In the genomic region with DNA sequence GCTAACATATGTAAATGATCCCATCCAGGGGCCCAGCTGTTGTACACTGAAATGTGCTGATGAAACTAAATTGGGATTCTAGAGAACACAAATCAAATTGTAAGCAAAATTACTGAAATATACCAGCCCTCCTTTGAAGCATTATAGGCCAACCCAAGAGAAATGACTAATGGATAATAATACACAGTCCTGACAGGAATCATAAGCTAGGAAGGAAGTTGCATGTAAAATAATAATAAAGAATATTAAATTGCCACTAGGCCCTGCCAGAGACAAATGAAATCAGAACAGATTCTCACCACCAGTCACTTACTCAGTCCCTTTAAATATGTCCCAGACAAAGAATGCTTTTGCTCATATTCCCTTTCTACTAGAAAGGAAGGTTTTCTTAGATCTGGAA, we compare ENCODE assay signal across 21 cellular contexts. TPM values are rescaled to one million over a fixed set of nuclear protein-coding genes. Genes with fewer than 3 reads are reported as not detected.
A peak's percentile ranks its signal among the peaks of the same experiment; 100 is the strongest.
DNase-seq lines count a peak whose midpoint lies in the region; ATAC-seq, FAIRE-seq and TF ChIP-seq lines count a peak whose summit lies in the region.
"Had no signal": no experiment of that assay in that cellular context is flagged by ENCODE, and none has a peak within 500 bp of the region (broad histone marks: within the 10 kb centered on the region; RNA-seq: fewer than 3 reads in every experiment).

No MANE protein-coding gene starts in this region.

- TF ChIP-seq POLR2A in HepG2 (IDR thresholded peaks at IDR 0.05; ENCODE audit: insufficient read depth in 1 of 2, low read depth in 2 of 2, low read length in 2 of 2) (no peak), right lobe of liver (IDR thresholded peaks at IDR 0.05) (no peak)

- no peaks in the 10 kb centered on the region for H3K27me3 ChIP-seq in HepG2 (ENCODE audit: control insufficient read depth in 1 of 2, insufficient read depth in 2 of 2, low read length in 2 of 2)
- no peaks in the 10 kb centered on the region for H3K27me3 ChIP-seq in right lobe of liver

- CTCF ChIA-PET in HepG2 (lab: Yijun Ruan, JAX; ENCODE audit: low intra/inter-chr PET ratio, low total read pairs): no interaction called here

- DNase-seq in HepG2 (ENCODE audit: low spot score): no peak
- DNase-seq in right lobe of liver: no peak
- DNase-seq in SK-N-DZ (ENCODE audit: low spot score): peak; percentile 44
- peak; percentile 71 to 76 for DNase-seq in lung microvascular endothelial cell (ENCODE audit: low read depth in 2 of 2)
- no peak for DNase-seq in sciatic nerve (ENCODE audit: low spot score)
- no peak for DNase-seq in DMS53 (lab: John Stamatoyannopoulos, UW)
- DNase-seq in DMS53 treated with DMSO at 0.1 percent for 48 hours (lab: John Stamatoyannopoulos, UW; ENCODE audit: unreplicated experiment): no peak
- DNase-seq: Caco-2; CD4-positive, alpha-beta T cell; GOT3; NCI-H1105; NCI-H187; NCI-H2107; NCI-H748 treated with DMSO at 0.1 percent for 48 hours; OCI-M1; SHP77 had no signal

- intact Hi-C loops in HepG2 (cut with micrococcal nuclease; ENCODE audit: unreplicated experiment): no loop called here
- intact Hi-C loops in right lobe of liver (cut with DNase I): no loop called here
- intact Hi-C loops in sciatic nerve (cut with DNase I): no loop called here

- POLR2A ChIA-PET in HepG2 (lab: Yijun Ruan, JAX): no interaction called here

- no peak overlapping the region for H3K9ac ChIP-seq in HepG2 (ENCODE audit: insufficient read depth, low read depth, low read length)

- H3K4me3 ChIP-seq in HepG2 (replicated peaks in 1 of 3; ENCODE audit: insufficient read depth in 1 of 3, low read depth in 2 of 3, low read length in 3 of 3): no peak overlapping the region
- no peak overlapping the region for H3K4me3 ChIP-seq in right lobe of liver
- H3K4me3 ChIP-seq: K562 had no signal

- no peak for TF ChIP-seq EP300 in HepG2 (IDR thresholded peaks at IDR 0.05; ENCODE audit: low read depth in 2 of 2, low read length in 2 of 2)
- no peak for TF ChIP-seq EP300 in HepG2 (CRISPR knock-in tag; IDR thresholded peaks at IDR 0.05; ENCODE audit: borderline replicate concordance)

- TF ChIP-seq CTCF in HepG2 (CRISPR knock-in tag; IDR thresholded peaks at IDR 0.05) (no peak), right lobe of liver (IDR thresholded peaks at IDR 0.05) (no peak)

- no peak for FAIRE-seq in HepG2 (lab: Jason Lieb, UNC)
- FAIRE-seq: A204.1, GM12892, GM18507, K562 had no signal

- no peaks in the 10 kb centered on the region for H3K79me2 ChIP-seq in HepG2 (ENCODE audit: insufficient read depth, low read length)

- TF ChIP-seq RAD21 in HepG2 (CRISPR knock-in tag; IDR thresholded peaks at IDR 0.05): no peak

- in situ Hi-C loops in HepG2 (cut with HindIII; ENCODE audit: extremely low pct_ligation_motif_present, low pct_unique_long_range_greater_than_20kb): no loop called here

- no peaks in the 10 kb centered on the region for H4K20me1 ChIP-seq in HepG2 (ENCODE audit: insufficient read depth, low read length)

- H3K27ac ChIP-seq in HepG2 (ENCODE audit: extremely low read length, insufficient read depth, low read length): no peak overlapping the region
- no peak overlapping the region for H3K27ac ChIP-seq in right lobe of liver

- no peaks in the 10 kb centered on the region for H3K36me3 ChIP-seq in HepG2 (replicated peaks in 1 of 2; ENCODE audit: control insufficient read depth in 1 of 2, insufficient read depth in 2 of 2, low read length in 2 of 2)
- H3K36me3 ChIP-seq in right lobe of liver: no peaks in the 10 kb centered on the region

- H3K4me2 ChIP-seq in HepG2 (ENCODE audit: low read depth, low read length): no peak overlapping the region

- H3K4me1 ChIP-seq in HepG2 (ENCODE audit: insufficient read depth, low read length): no peaks in the 10 kb centered on the region
- no peaks in the 10 kb centered on the region for H3K4me1 ChIP-seq in right lobe of liver
- H3K4me1 ChIP-seq: Caco-2 had no signal

- BruUV-seq in HepG2 (replicated peaks; lab: Mats Ljungman, UMichigan): no TSS peak

- H3K9me3 ChIP-seq in HepG2 (ENCODE audit: low read length) (no peaks in the 10 kb centered on the region), right lobe of liver (no peaks in the 10 kb centered on the region)
- H3K9me3 ChIP-seq: Caco-2 had no signal

- H2AFZ ChIP-seq in HepG2 (ENCODE audit: low read length): no peak overlapping the region

- ATAC-seq in HepG2 (no peak), right lobe of liver (no peak), sciatic nerve (no peak)
- ATAC-seq: HCT116, K562 had no signal

TF ChIP-seq in HepG2, 621 proteins besides CTCF, POLR2A, EP300 and RAD21:
- no peak for TF ChIP-seq KLF6 (CRISPR knock-in tag; IDR thresholded peaks at IDR 0.05)
- no peak for TF ChIP-seq LCORL (IDR thresholded peaks at IDR 0.05)
- no peak for TF ChIP-seq LCORL (CRISPR knock-in tag; IDR thresholded peaks at IDR 0.05)
- peak; percentile 11 to 21; a peak in 1 of 4 replicates for TF ChIP-seq MAFK (conservative IDR thresholded peaks at IDR 0.05 in 1 of 2, IDR thresholded peaks at IDR 0.05 in 1 of 2; ENCODE audit: low read length in 2 of 2)

RNA-seq across cellular contexts. Expression of gene KCTD12, which starts 17.8 kb away (rescaled TPM):
- total RNA-seq in HepG2 (2016; rRNA removed; fragmentation: Illumina TruSeq; extraction: Trizol) (not detected in 2 replicates), right lobe of liver (10 to 100 TPM in 1 of 6 experiments, 1 to 10 TPM in 5; 3.5 to 10.9 (median 7.1) TPM), lung microvascular endothelial cell (160 and 407 TPM in 2 replicates), sciatic nerve (202 TPM)
- total RNA-seq in HepG2 (2016; cell fraction: cytosol; rRNA removed; fragmentation: Illumina TruSeq; extraction: Trizol; ENCODE audit: low read depth): not detected in 2 replicates
- not detected in 2 replicates for total RNA-seq in HepG2 (2016; cell fraction: insoluble cytoplasmic fraction; rRNA removed; fragmentation: Illumina TruSeq; extraction: Trizol)
- not detected in 2 replicates for total RNA-seq in HepG2 (2016; cell fraction: membrane; rRNA removed; fragmentation: Illumina TruSeq; extraction: Trizol)
- total RNA-seq in HepG2 (2016; cell fraction: nucleus; rRNA removed; fragmentation: Illumina TruSeq; extraction: Trizol): not detected in 2 replicates
- not detected in 2 replicates for polyA plus RNA-seq in HepG2 (2011; rRNA removed)
- polyA plus RNA-seq in HepG2 (2011; cell fraction: cytosol; rRNA removed): 0.01 TPM in 1 of 2 replicates, not detected in the other
- polyA plus RNA-seq in HepG2 (2011; cell fraction: nucleus; rRNA removed): 0.02 TPM in 1 of 2 replicates, not detected in the other
- polyA plus RNA-seq in HepG2 (2012): not detected in 2 replicates
- not detected in 2 replicates for polyA plus RNA-seq in HepG2 (2016; cell fraction: cytosol; fragmentation: Illumina TruSeq; extraction: Trizol; ENCODE audit: low read depth)
- not detected in 2 replicates for polyA plus RNA-seq in HepG2 (2016; cell fraction: insoluble cytoplasmic fraction; fragmentation: Illumina TruSeq; extraction: Trizol; ENCODE audit: low read depth)
- polyA plus RNA-seq in HepG2 (2016; cell fraction: membrane; fragmentation: Illumina TruSeq; extraction: Trizol; ENCODE audit: low read depth): not detected in 2 replicates
- polyA plus RNA-seq in HepG2 (2016; cell fraction: nucleus; fragmentation: Illumina TruSeq; extraction: Trizol; ENCODE audit: insufficient read depth, low read depth): not detected in 2 replicates
- not detected in 2 replicates for polyA minus RNA-seq in HepG2 (2011; rRNA and poly(A)+ RNA removed; ENCODE audit: low replicate concordance)
- polyA minus RNA-seq in HepG2 (2011; cell fraction: cytosol; rRNA and poly(A)+ RNA removed): not detected in 2 replicates
- not detected in 2 replicates for polyA minus RNA-seq in HepG2 (2011; cell fraction: nucleus; rRNA and poly(A)+ RNA removed)
- polyA plus RNA-seq in SK-N-DZ (2014; cell fraction: cytosol; rRNA removed): 25.1 and 26.6 TPM in 2 replicates
- polyA plus RNA-seq in SK-N-DZ (2014; cell fraction: nucleus; rRNA removed): 13.5 and 15.6 TPM in 2 replicates

Comparison
In these comparisons a context has a peak if more than half of its experiments do, and no peak if none do; other contexts are left out.
1. DNase-seq: peak in SK-N-DZ (single experiment) and lung microvascular endothelial cell (2 of 2); none in HepG2 (single experiment), right lobe of liver (0 of 3), sciatic nerve (single experiment), DMS53 (single experiment) and DMS53 treated with DMSO at 0.1 percent for 48 hours (single experiment).
2. RNA of gene KCTD12, which starts 17.8 kb away (total RNA-seq): 160 to 407 TPM in lung microvascular endothelial cell and 202 TPM in sciatic nerve (single experiment); 3.5 to 10.9 TPM in right lobe of liver and not detected in HepG2; every median in the first group is over 10 times any median in the second.